In genomic region chrX:46216406-46216805, GRCh38 we compare ENCODE assay signal across 22 cellular contexts.
"Had no signal": no experiment of that assay in that cellular context is flagged by ENCODE, and none has a peak within 500 bp of the region (broad histone marks: within the 10 kb centered on the region; RNA-seq: fewer than 3 reads in every experiment).

No MANE protein-coding gene starts in this region.

- H3K27me3 Mint-ChIP-seq: dendritic cell treated with granulocyte-macrophage colony-stimulating factor and Interleukin-4, amounts not matched to agents 40 ng/mL and 50 ng/mL, for 4 days; memory B cell; stimulated activated naive CD8-positive, alpha-beta T cell treated with anti-CD3 and anti-CD28 coated beads, Interleukin-15, amount 100 ng/mL, for 72 hours had no signal

- H3K9me3 Mint-ChIP-seq: dendritic cell treated with granulocyte-macrophage colony-stimulating factor and Interleukin-4, amounts not matched to agents 40 ng/mL and 50 ng/mL, for 4 days; immature natural killer cell; memory B cell; natural killer cell; neural crest cell; stimulated activated naive B cell treated with anti-CD40 and anti-IgM and Interleukin-4, amounts not matched to agents 10 μg/mL and 1 μg/mL and 100 μg/mL, for 72 hours; stimulated activated naive CD8-positive, alpha-beta T cell treated with anti-CD3 and anti-CD28 coated beads, Interleukin-15, amount 100 ng/mL, for 72 hours had no signal

- H3K27ac Mint-ChIP-seq: dendritic cell treated with granulocyte-macrophage colony-stimulating factor and Interleukin-4, amounts not matched to agents 40 ng/mL and 50 ng/mL, for 4 days; immature natural killer cell; memory B cell; mesothelial cell of epicardium; natural killer cell; stimulated activated naive B cell treated with anti-CD40 and anti-IgM and Interleukin-4, amounts not matched to agents 10 μg/mL and 1 μg/mL and 100 μg/mL, for 72 hours; stimulated activated naive CD8-positive, alpha-beta T cell treated with anti-CD3 and anti-CD28 coated beads, Interleukin-15, amount 100 ng/mL, for 72 hours had no signal

- H3K4me1 Mint-ChIP-seq: immature natural killer cell; memory B cell; mesothelial cell of epicardium; natural killer cell; neural crest cell; stimulated activated naive B cell treated with anti-CD40 and anti-IgM and Interleukin-4, amounts not matched to agents 10 μg/mL and 1 μg/mL and 100 μg/mL, for 72 hours; stimulated activated naive CD8-positive, alpha-beta T cell treated with anti-CD3 and anti-CD28 coated beads, Interleukin-15, amount 100 ng/mL, for 72 hours had no signal

- ATAC-seq: foreskin keratinocyte; left cardiac atrium; lower lobe of right lung; natural killer cell; pancreas; sciatic nerve; stimulated activated naive B cell treated with anti-CD40 and anti-IgM and Interleukin-4, amounts not matched to agents 10 μg/mL and 1 μg/mL and 100 μg/mL, for 72 hours; stimulated activated naive CD8-positive, alpha-beta T cell treated with anti-CD3 and anti-CD28 coated beads, Interleukin-15, amount 100 ng/mL, for 72 hours had no signal

- H3K4me3 Mint-ChIP-seq: dendritic cell treated with granulocyte-macrophage colony-stimulating factor and Interleukin-4, amounts not matched to agents 40 ng/mL and 50 ng/mL, for 4 days; immature natural killer cell; memory B cell; mesothelial cell of epicardium; natural killer cell; neural crest cell; stimulated activated naive B cell treated with anti-CD40 and anti-IgM and Interleukin-4, amounts not matched to agents 10 μg/mL and 1 μg/mL and 100 μg/mL, for 72 hours; stimulated activated naive CD8-positive, alpha-beta T cell treated with anti-CD3 and anti-CD28 coated beads, Interleukin-15, amount 100 ng/mL, for 72 hours had no signal

- DNase-seq: erythroblast; foreskin keratinocyte; immature natural killer cell; left cardiac atrium; left ventricle myocardium inferior; lower lobe of right lung; natural killer cell; pancreas; retina; spleen; stimulated activated CD4-positive, alpha-beta T cell treated with anti-CD3 and anti-CD28 coated beads, Interleukin-2, amount 100 ng/mL, for 24 hours; stimulated activated CD4-positive, alpha-beta T cell treated with anti-CD3 and anti-CD28 coated beads, Interleukin-4, amount 100 ng/mL, for 4 hours; stimulated activated naive B cell treated with anti-CD40 and anti-IgM and Interleukin-4, amounts not matched to agents 10 μg/mL and 1 μg/mL and 100 μg/mL, for 72 hours; stimulated activated naive CD8-positive, alpha-beta T cell treated with anti-CD3 and anti-CD28 coated beads, Interleukin-15, amount 100 ng/mL, for 72 hours; testis; trophoblast cell had no signal

- H3K27ac ChIP-seq: foreskin keratinocyte, left ventricle myocardium inferior, lower lobe of right lung, pancreas, prostate gland, spleen, testis had no signal

- H3K4me3 ChIP-seq: left ventricle myocardium inferior, lower lobe of right lung, pancreas, prostate gland, spleen, testis had no signal

- H3K36me3 Mint-ChIP-seq: immature natural killer cell; memory B cell; mesothelial cell of epicardium; natural killer cell; stimulated activated naive B cell treated with anti-CD40 and anti-IgM and Interleukin-4, amounts not matched to agents 10 μg/mL and 1 μg/mL and 100 μg/mL, for 72 hours had no signal
